In the genomic region with DNA sequence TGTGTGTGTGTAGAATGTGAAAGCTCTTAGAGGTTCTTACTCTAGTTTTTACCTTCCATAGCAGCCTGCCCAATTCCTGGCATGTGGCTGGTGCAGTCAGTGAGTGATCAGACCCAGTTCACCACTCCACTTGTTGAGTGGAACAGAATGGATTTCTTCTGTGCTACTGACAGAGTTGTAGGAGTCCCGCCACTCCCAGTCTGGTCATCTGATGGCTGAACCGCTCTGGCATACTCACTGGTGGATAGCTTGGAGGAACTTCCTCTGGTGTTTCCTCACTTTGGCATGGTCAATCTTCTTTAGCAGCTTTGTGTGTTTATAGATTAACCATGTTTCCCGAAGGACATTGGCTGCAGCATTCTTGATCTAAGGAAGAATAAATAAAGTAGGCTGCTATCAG, we compare ENCODE assay signal across 9 cellular contexts.
DNase-seq lines count a peak whose midpoint lies in the region; FAIRE-seq and TF ChIP-seq lines count a peak whose summit lies in the region.
"Had no signal": no experiment of that assay in that cellular context is flagged by ENCODE, and none has a peak within 500 bp of the region (broad histone marks: within the 10 kb centered on the region; RNA-seq: fewer than 3 reads in every experiment).

No MANE protein-coding gene starts in this region.

- FAIRE-seq in bronchial epithelial cell (lab: Jason Lieb, UNC): no peak
- FAIRE-seq: A204.1 had no signal

- no peaks in the 10 kb centered on the region for H3K27me3 ChIP-seq in bronchial epithelial cell (ENCODE audit: control insufficient read depth, insufficient read depth, low read length)
- peaks cover 16% of the 10 kb centered on the region for H3K27me3 ChIP-seq in osteoblast (ENCODE audit: insufficient read depth, low read length)

- H3K36me3 ChIP-seq in bronchial epithelial cell (ENCODE audit: control insufficient read depth, insufficient read depth, low read length) (no peaks in the 10 kb centered on the region), osteoblast (ENCODE audit: insufficient read depth, low read length) (no peaks in the 10 kb centered on the region)

- H4K20me1 ChIP-seq in osteoblast (ENCODE audit: insufficient read depth, low read length): no peaks in the 10 kb centered on the region

- no peak overlapping the region for H3K4me3 ChIP-seq in bronchial epithelial cell (ENCODE audit: low read depth, low read length)
- no peak overlapping the region for H3K4me3 ChIP-seq in osteoblast (ENCODE audit: insufficient read depth, low read length)

- TF ChIP-seq CTCF in bronchial epithelial cell (IDR thresholded peaks at IDR 0.05; ENCODE audit: insufficient read depth, low read length, severe bottlenecking) (no peak), osteoblast (IDR thresholded peaks at IDR 0.05; ENCODE audit: extremely low read depth, low read depth, low read length) (no peak)

- no peak overlapping the region for H2AFZ ChIP-seq in osteoblast (ENCODE audit: low read length)

- H3K4me1 ChIP-seq in osteoblast (ENCODE audit: insufficient read depth, low read length): no peaks in the 10 kb centered on the region

- peak; percentile 31 for DNase-seq in NCI-H146 (lab: John Stamatoyannopoulos, UW)
- DNase-seq in NCI-H146 treated with DMSO at 0.1 percent for 48 hours (lab: John Stamatoyannopoulos, UW; ENCODE audit: unreplicated experiment): no peak
- peak; percentile 66 for DNase-seq in NAMALWA (ENCODE audit: low spot score)
- peak; percentile 20 for DNase-seq in bronchial epithelial cell (ENCODE audit: low read depth)
- DNase-seq in osteoblast (ENCODE audit: insufficient read length, low spot score, missing footprints): peak; percentile 71
- DNase-seq in activated gamma-delta T cell treated with Interleukin-2 at 50 U/mL for 16 hours: no peak
- DNase-seq in dedifferentiated amniotic fluid mesenchymal stem cell (ENCODE audit: extremely low spot score): no peak
- no peak for DNase-seq in stimulated activated naive CD4-positive, alpha-beta T cell (lab: John Stamatoyannopoulos, UW)

- no peaks in the 10 kb centered on the region for H3K9me3 ChIP-seq in osteoblast (ENCODE audit: low read depth, low read length)

- H3K79me2 ChIP-seq in osteoblast (ENCODE audit: insufficient read depth, low read length): no peaks in the 10 kb centered on the region

- no peak overlapping the region for H3K27ac ChIP-seq in osteoblast (ENCODE audit: low read depth, low read length)

- H3K4me2 ChIP-seq in osteoblast (ENCODE audit: insufficient read depth, low read length): no peak overlapping the region

Comparison
In these comparisons a context has a peak if more than half of its experiments do, and no peak if none do; other contexts are left out.
1. DNase-seq: peak in NCI-H146 (single experiment), NAMALWA (single experiment), bronchial epithelial cell (single experiment) and osteoblast (single experiment); none in NCI-H146 treated with DMSO at 0.1 percent for 48 hours (single experiment), activated gamma-delta T cell treated with Interleukin-2 at 50 U/mL for 16 hours (single experiment), dedifferentiated amniotic fluid mesenchymal stem cell (single experiment) and stimulated activated naive CD4-positive, alpha-beta T cell (0 of 6).